1 cellular context compared by ENCODE assay signal in the genomic region with DNA sequence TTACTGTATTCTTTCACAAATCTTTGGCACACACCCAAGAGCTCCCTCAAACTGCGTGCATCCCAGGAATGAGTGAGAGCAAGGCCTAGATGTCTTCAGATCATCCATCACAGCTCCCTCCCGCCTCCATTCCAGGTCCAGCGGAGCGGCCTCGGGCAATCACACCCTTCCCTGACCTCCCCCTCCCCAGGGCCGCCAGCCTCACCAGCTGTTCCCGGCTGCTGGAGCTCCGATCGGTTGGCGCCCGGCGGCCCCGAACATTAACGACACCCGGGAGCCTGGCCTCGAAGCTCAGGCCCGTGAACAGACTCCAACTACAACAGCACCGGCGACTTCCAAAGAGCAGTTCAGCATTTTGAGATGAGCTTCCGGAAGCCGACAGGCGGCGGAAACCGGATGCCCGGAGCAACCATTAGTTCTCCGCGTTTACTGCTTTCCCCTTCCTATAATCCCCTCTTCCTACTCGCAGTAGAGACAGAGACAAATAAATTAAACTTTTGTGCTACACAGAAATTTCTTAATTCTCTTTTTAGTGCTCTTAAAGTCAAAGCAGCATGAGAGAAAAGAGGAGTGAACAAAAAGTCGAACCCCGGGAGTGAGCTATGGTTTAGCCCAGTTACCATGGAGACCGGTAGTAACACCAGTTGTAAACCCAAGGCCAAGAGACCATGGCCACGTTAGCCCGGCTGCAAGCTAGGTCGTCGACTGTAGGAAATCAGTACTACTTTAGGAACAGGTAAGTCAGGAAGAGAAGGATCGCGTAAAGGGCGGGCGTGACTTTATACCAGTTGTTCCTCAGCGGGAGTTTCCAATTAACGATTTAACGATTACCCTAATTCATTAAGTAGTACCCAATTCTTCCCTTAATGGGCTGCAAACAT.
TF ChIP-seq lines count a peak whose summit lies in the region.

A gene (minus strand): TSS at position 380 of the 881 bp plus-strand sequence. CDS start 119 bp downstream, at position 261.
A gene with protein sequence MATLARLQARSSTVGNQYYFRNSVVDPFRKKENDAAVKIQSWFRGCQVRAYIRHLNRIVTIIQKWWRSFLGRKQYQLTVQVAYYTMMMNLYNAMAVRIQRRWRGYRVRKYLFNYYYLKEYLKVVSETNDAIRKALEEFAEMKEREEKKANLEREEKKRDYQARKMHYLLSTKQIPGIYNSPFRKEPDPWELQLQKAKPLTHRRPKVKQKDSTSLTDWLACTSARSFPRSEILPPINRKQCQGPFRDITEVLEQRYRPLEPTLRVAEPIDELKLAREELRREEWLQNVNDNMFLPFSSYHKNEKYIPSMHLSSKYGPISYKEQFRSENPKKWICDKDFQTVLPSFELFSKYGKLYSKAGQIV (plus strand): TSS at position 634 of the 881 bp plus-strand sequence. CDS start 35 bp downstream, at position 669.

TF ChIP-seq in HEK293, 187 proteins besides CTCF, POLR2A, EP300 and RAD21 (continued from another document and continues in another):
- TF ChIP-seq ZNF19 (tag by site-specific recombination; IDR thresholded peaks at IDR 0.05; ENCODE audit: low read depth) (no peak), ZNF791 (tag by site-specific recombination; IDR thresholded peaks at IDR 0.05) (no peak), ZNF560 (tag by site-specific recombination; IDR thresholded peaks at IDR 0.05; ENCODE audit: borderline replicate concordance) (no peak), ZNF561 (tag by site-specific recombination; IDR thresholded peaks at IDR 0.05; ENCODE audit: borderline replicate concordance) (no peak; the same call in 1 of the 2 replicates), MYNN (tag by site-specific recombination; IDR thresholded peaks at IDR 0.05; ENCODE audit: borderline replicate concordance) (no peak), ZNF654 (tag by site-specific recombination; IDR thresholded peaks at IDR 0.05; ENCODE audit: low read depth) (no peak), ZNF623 (tag by site-specific recombination; IDR thresholded peaks at IDR 0.05) (no peak), SCRT2 (tag by site-specific recombination; IDR thresholded peaks at IDR 0.05) (0 out of 2 replicates have a peak, but pooled peaks have one; percentile 8), ZNF138 (tag by site-specific recombination; IDR thresholded peaks at IDR 0.05; ENCODE audit: borderline replicate concordance) (no peak), SCRT1 (tag by site-specific recombination; IDR thresholded peaks at IDR 0.05; ENCODE audit: borderline replicate concordance) (no peak), ZNF174 (tag by site-specific recombination; IDR thresholded peaks at IDR 0.05) (no peak), GFI1B (tag by site-specific recombination; IDR thresholded peaks at IDR 0.05) (no peak), ZNF530 (tag by site-specific recombination; IDR thresholded peaks at IDR 0.05; ENCODE audit: low read depth) (no peak), SETDB1 (IDR thresholded peaks at IDR 0.05; ENCODE audit: insufficient read length, low read length) (no peak), PRDM1 (tag by site-specific recombination; IDR thresholded peaks at IDR 0.05) (no peak), ZSCAN23 (tag by site-specific recombination; IDR thresholded peaks at IDR 0.05) (no peak), ZFP41 (tag by site-specific recombination; IDR thresholded peaks at IDR 0.05; ENCODE audit: borderline replicate concordance) (no peak), ZNF248 (tag by site-specific recombination; IDR thresholded peaks at IDR 0.05) (no peak), ZNF302 (tag by site-specific recombination; IDR thresholded peaks at IDR 0.05; ENCODE audit: low read depth) (no peak), ZNF548 (tag by site-specific recombination; IDR thresholded peaks at IDR 0.05) (no peak), GLIS1 (tag by site-specific recombination; IDR thresholded peaks at IDR 0.05) (no peak), REPIN1 (tag by site-specific recombination; IDR thresholded peaks at IDR 0.05; ENCODE audit: low read depth) (no peak), ZNF521 (tag by site-specific recombination; IDR thresholded peaks at IDR 0.05) (no peak), ZNF670 (tag by site-specific recombination; IDR thresholded peaks at IDR 0.05; ENCODE audit: low read depth) (no peak), ZNF600 (tag by site-specific recombination; IDR thresholded peaks at IDR 0.05) (peak; percentile 96), ZFP3 (tag by site-specific recombination; IDR thresholded peaks at IDR 0.05; ENCODE audit: low read depth) (no peak), ZNF23 (tag by site-specific recombination; IDR thresholded peaks at IDR 0.05; ENCODE audit: borderline replicate concordance) (no peak), ZNF621 (tag by site-specific recombination; IDR thresholded peaks at IDR 0.05) (no peak), ZNF157 (tag by site-specific recombination; IDR thresholded peaks at IDR 0.05) (no peak), ZNF426 (tag by site-specific recombination; IDR thresholded peaks at IDR 0.05) (no peak), ZEB2 (tag by site-specific recombination; IDR thresholded peaks at IDR 0.05) (no peak), ZBTB17 (tag by site-specific recombination; IDR thresholded peaks at IDR 0.05) (peak; percentile 89), ZNF529 (tag by site-specific recombination; IDR thresholded peaks at IDR 0.05; ENCODE audit: insufficient replicate concordance) (no peak), ZNF211 (tag by site-specific recombination; IDR thresholded peaks at IDR 0.05; ENCODE audit: low read depth) (no peak), ZNF24 (tag by site-specific recombination; IDR thresholded peaks at IDR 0.05) (no peak), ZNF768 (tag by site-specific recombination; IDR thresholded peaks at IDR 0.05) (peak; percentile 92; the same call in 1 of the 2 replicates), ZNF747 (tag by site-specific recombination; IDR thresholded peaks at IDR 0.05) (no peak), ZNF830 (tag by site-specific recombination; IDR thresholded peaks at IDR 0.05; ENCODE audit: low read depth) (no peak)
- TF ChIP-seq, protein P1, sequence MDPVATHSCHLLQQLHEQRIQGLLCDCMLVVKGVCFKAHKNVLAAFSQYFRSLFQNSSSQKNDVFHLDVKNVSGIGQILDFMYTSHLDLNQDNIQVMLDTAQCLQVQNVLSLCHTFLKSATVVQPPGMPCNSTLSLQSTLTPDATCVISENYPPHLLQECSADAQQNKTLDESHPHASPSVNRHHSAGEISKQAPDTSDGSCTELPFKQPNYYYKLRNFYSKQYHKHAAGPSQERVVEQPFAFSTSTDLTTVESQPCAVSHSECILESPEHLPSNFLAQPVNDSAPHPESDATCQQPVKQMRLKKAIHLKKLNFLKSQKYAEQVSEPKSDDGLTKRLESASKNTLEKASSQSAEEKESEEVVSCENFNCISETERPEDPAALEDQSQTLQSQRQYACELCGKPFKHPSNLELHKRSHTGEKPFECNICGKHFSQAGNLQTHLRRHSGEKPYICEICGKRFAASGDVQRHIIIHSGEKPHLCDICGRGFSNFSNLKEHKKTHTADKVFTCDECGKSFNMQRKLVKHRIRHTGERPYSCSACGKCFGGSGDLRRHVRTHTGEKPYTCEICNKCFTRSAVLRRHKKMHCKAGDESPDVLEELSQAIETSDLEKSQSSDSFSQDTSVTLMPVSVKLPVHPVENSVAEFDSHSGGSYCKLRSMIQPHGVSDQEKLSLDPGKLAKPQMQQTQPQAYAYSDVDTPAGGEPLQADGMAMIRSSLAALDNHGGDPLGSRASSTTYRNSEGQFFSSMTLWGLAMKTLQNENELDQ (tag by site-specific recombination; IDR thresholded peaks at IDR 0.05; ENCODE audit: low read depth): no peak
- TF ChIP-seq, protein P2, sequence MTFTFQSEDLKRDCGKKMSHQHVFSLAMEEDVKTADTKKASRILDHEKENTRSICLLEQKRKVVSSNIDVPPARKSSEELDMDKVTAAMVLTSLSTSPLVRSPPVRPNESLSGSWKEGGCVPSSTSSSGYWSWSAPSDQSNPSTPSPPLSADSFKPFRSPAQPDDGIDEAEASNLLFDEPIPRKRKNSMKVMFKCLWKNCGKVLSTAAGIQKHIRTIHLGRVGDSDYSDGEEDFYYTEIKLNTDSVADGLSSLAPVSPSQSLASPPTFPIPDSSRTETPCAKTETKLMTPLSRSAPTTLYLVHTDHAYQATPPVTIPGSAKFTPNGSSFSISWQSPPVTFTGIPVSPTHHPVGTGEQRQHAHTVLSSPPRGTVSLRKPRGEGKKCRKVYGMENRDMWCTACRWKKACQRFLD (tag by site-specific recombination; IDR thresholded peaks at IDR 0.05): no peak
- TF ChIP-seq, protein P3, sequence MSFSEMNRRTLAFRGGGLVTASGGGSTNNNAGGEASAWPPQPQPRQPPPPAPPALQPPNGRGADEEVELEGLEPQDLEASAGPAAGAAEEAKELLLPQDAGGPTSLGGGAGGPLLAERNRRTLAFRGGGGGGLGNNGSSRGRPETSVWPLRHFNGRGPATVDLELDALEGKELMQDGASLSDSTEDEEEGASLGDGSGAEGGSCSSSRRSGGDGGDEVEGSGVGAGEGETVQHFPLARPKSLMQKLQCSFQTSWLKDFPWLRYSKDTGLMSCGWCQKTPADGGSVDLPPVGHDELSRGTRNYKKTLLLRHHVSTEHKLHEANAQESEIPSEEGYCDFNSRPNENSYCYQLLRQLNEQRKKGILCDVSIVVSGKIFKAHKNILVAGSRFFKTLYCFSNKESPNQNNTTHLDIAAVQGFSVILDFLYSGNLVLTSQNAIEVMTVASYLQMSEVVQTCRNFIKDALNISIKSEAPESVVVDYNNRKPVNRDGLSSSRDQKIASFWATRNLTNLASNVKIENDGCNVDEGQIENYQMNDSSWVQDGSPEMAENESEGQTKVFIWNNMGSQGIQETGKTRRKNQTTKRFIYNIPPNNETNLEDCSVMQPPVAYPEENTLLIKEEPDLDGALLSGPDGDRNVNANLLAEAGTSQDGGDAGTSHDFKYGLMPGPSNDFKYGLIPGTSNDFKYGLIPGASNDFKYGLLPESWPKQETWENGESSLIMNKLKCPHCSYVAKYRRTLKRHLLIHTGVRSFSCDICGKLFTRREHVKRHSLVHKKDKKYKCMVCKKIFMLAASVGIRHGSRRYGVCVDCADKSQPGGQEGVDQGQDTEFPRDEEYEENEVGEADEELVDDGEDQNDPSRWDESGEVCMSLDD (tag by site-specific recombination; IDR thresholded peaks at IDR 0.05): no peak
- TF ChIP-seq, protein P4, sequence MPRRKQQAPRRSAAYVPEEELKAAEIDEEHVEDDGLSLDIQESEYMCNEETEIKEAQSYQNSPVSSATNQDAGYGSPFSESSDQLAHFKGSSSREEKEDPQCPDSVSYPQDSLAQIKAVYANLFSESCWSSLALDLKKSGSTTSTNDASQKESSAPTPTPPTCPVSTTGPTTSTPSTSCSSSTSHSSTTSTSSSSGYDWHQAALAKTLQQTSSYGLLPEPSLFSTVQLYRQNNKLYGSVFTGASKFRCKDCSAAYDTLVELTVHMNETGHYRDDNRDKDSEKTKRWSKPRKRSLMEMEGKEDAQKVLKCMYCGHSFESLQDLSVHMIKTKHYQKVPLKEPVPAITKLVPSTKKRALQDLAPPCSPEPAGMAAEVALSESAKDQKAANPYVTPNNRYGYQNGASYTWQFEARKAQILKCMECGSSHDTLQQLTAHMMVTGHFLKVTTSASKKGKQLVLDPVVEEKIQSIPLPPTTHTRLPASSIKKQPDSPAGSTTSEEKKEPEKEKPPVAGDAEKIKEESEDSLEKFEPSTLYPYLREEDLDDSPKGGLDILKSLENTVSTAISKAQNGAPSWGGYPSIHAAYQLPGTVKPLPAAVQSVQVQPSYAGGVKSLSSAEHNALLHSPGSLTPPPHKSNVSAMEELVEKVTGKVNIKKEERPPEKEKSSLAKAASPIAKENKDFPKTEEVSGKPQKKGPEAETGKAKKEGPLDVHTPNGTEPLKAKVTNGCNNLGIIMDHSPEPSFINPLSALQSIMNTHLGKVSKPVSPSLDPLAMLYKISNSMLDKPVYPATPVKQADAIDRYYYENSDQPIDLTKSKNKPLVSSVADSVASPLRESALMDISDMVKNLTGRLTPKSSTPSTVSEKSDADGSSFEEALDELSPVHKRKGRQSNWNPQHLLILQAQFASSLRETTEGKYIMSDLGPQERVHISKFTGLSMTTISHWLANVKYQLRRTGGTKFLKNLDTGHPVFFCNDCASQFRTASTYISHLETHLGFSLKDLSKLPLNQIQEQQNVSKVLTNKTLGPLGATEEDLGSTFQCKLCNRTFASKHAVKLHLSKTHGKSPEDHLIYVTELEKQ (tag by site-specific recombination; IDR thresholded peaks at IDR 0.05; ENCODE audit: borderline replicate concordance): no peak
- TF ChIP-seq, protein P5, sequence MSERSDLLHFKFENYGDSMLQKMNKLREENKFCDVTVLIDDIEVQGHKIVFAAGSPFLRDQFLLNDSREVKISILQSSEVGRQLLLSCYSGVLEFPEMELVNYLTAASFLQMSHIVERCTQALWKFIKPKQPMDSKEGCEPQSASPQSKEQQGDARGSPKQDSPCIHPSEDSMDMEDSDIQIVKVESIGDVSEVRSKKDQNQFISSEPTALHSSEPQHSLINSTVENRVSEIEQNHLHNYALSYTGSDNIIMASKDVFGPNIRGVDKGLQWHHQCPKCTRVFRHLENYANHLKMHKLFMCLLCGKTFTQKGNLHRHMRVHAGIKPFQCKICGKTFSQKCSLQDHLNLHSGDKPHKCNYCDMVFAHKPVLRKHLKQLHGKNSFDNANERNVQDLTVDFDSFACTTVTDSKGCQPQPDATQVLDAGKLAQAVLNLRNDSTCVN (tag by site-specific recombination; optimal IDR thresholded peaks at IDR 0.05): no peak
- TF ChIP-seq, protein P6, sequence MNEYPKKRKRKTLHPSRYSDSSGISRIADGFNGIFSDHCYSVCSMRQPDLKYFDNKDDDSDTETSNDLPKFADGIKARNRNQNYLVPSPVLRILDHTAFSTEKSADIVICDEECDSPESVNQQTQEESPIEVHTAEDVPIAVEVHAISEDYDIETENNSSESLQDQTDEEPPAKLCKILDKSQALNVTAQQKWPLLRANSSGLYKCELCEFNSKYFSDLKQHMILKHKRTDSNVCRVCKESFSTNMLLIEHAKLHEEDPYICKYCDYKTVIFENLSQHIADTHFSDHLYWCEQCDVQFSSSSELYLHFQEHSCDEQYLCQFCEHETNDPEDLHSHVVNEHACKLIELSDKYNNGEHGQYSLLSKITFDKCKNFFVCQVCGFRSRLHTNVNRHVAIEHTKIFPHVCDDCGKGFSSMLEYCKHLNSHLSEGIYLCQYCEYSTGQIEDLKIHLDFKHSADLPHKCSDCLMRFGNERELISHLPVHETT (tag by site-specific recombination; IDR thresholded peaks at IDR 0.05): peak; percentile 33; the same call in 1 of the 2 replicates
- TF ChIP-seq, protein P7, sequence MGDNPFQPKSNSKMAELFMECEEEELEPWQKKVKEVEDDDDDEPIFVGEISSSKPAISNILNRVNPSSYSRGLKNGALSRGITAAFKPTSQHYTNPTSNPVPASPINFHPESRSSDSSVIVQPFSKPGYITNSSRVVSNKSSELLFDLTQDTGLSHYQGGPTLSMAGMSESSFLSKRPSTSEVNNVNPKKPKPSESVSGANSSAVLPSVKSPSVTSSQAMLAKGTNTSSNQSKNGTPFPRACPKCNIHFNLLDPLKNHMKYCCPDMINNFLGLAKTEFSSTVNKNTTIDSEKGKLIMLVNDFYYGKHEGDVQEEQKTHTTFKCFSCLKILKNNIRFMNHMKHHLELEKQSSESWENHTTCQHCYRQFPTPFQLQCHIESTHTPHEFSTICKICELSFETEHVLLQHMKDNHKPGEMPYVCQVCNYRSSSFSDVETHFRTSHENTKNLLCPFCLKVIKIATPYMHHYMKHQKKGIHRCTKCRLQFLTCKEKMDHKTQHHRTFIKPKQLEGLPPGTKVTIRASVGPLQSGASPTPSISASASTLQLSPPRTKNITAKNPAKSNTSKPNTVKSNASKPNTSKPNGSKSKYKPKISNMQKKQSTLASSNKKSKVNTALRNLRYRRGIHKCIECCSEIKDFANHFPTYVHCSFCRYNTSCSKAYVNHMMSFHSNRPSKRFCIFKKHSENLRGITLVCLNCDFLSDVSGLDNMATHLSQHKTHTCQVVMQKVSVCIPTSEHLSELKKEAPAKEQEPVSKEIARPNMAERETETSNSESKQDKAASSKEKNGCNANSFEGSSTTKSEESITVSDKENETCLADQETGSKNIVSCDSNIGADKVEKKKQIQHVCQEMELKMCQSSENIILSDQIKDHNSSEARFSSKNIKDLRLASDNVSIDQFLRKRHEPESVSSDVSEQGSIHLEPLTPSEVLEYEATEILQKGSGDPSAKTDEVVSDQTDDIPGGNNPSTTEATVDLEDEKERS (tag by site-specific recombination; IDR thresholded peaks at IDR 0.05): no peak
